Comparison of ENCODE assay signal across 1 cellular context in genomic region chr11:520428-521178, GRCh38.
TF ChIP-seq lines count a peak whose summit lies in the region.

No MANE protein-coding gene starts in this region.

TF ChIP-seq in HepG2, 621 proteins besides CTCF, POLR2A, EP300 and RAD21 (continued from another document and continues in another):
- TF ChIP-seq ZNF687 (CRISPR knock-in tag; IDR thresholded peaks at IDR 0.05) (peak; percentile 76), POGK (CRISPR knock-in tag; conservative IDR thresholded peaks at IDR 0.05) (no peak), NFIB (CRISPR knock-in tag; IDR thresholded peaks at IDR 0.05; ENCODE audit: borderline replicate concordance) (no peak), ZBTB38 (CRISPR knock-in tag; IDR thresholded peaks at IDR 0.05) (peak; percentile 60; the same call in 1 of the 2 replicates), POLR2G (IDR thresholded peaks at IDR 0.05; ENCODE audit: low read depth, low read length) (no peak), CBX1 (IDR thresholded peaks at IDR 0.05; ENCODE audit: low read depth) (no peak), ZNF503 (CRISPR knock-in tag; IDR thresholded peaks at IDR 0.05) (no peak; the same call in 1 of the 2 replicates), TBX2 (CRISPR knock-in tag; IDR thresholded peaks at IDR 0.05; ENCODE audit: borderline replicate concordance) (no peak), RORA (CRISPR knock-in tag; IDR thresholded peaks at IDR 0.05) (no peak), ADNP (CRISPR knock-in tag; IDR thresholded peaks at IDR 0.05) (peak; percentile 48; the same call in 1 of the 2 replicates), PHF20 (CRISPR knock-in tag; IDR thresholded peaks at IDR 0.05) (no peak), ZNF614 (CRISPR knock-in tag; IDR thresholded peaks at IDR 0.05; ENCODE audit: borderline replicate concordance) (no peak), HHEX (CRISPR knock-in tag; IDR thresholded peaks at IDR 0.05) (no peak), MATR3 (CRISPR knock-in tag; IDR thresholded peaks at IDR 0.05) (no peak), ZNF576 (CRISPR knock-in tag; IDR thresholded peaks at IDR 0.05) (no peak), RXRA (CRISPR knock-in tag; IDR thresholded peaks at IDR 0.05) (no peak), ZNF841 (CRISPR knock-in tag; IDR thresholded peaks at IDR 0.05; ENCODE audit: borderline replicate concordance) (no peak), ZNF83 (CRISPR knock-in tag; IDR thresholded peaks at IDR 0.05; ENCODE audit: borderline replicate concordance) (no peak), HDAC2 (CRISPR knock-in tag; IDR thresholded peaks at IDR 0.05) (0 out of 2 replicates have a peak, but pooled peaks have one; percentile 42), GPN1 (CRISPR knock-in tag; IDR thresholded peaks at IDR 0.05; ENCODE audit: borderline replicate concordance) (no peak), AKAP8 (CRISPR knock-in tag; IDR thresholded peaks at IDR 0.05) (no peak), HINFP (CRISPR knock-in tag; IDR thresholded peaks at IDR 0.05; ENCODE audit: low read depth) (peak; percentile 67; the same call in 1 of the 2 replicates), ZNF350 (CRISPR knock-in tag; IDR thresholded peaks at IDR 0.05; ENCODE audit: borderline replicate concordance, low read depth) (peak; percentile 29; the same call in 1 of the 2 replicates), HMGA1 (CRISPR knock-in tag; conservative IDR thresholded peaks at IDR 0.05) (no peak), KLF12 (CRISPR knock-in tag; IDR thresholded peaks at IDR 0.05; ENCODE audit: borderline replicate concordance) (peak; percentile 82; the same call in 1 of the 2 replicates), SMAD3 (CRISPR knock-in tag; IDR thresholded peaks at IDR 0.05) (no peak), ZNF354B (CRISPR knock-in tag; IDR thresholded peaks at IDR 0.05) (no peak), ZNF589 (CRISPR knock-in tag; conservative IDR thresholded peaks at IDR 0.05) (no peak), ZNF234 (CRISPR knock-in tag; conservative IDR thresholded peaks at IDR 0.05) (no peak), SIN3A (IDR thresholded peaks at IDR 0.05; ENCODE audit: borderline replicate concordance, low read depth, low read length) (no peak), GPBP1L1 (CRISPR knock-in tag; IDR thresholded peaks at IDR 0.05) (no peak), LBX2 (CRISPR knock-in tag; IDR thresholded peaks at IDR 0.05; ENCODE audit: borderline replicate concordance) (no peak), SAP130 (CRISPR knock-in tag; IDR thresholded peaks at IDR 0.05; ENCODE audit: low read depth) (no peak; the same call in 1 of the 2 replicates), MTF2 (CRISPR knock-in tag; IDR thresholded peaks at IDR 0.05; ENCODE audit: borderline replicate concordance) (no peak), POGZ (CRISPR knock-in tag; IDR thresholded peaks at IDR 0.05) (0 out of 2 replicates have a peak, but pooled peaks have one; percentile 30), ZBTB40 (IDR thresholded peaks at IDR 0.05) (no peak), ZBTB40 (CRISPR knock-in tag; IDR thresholded peaks at IDR 0.05) (no peak), HOXA5 (CRISPR knock-in tag; IDR thresholded peaks at IDR 0.05) (no peak), GMEB1 (CRISPR knock-in tag; IDR thresholded peaks at IDR 0.05; ENCODE audit: borderline replicate concordance) (no peak), ZNF577 (CRISPR knock-in tag; IDR thresholded peaks at IDR 0.05; ENCODE audit: borderline replicate concordance, low read depth) (no peak)
